30 cellular contexts compared by ENCODE assay signal in genomic region chr3:32940726-32941125, GRCh38. TPM values are rescaled to one million over a fixed set of nuclear protein-coding genes. Genes with fewer than 3 reads are reported as not detected.
"Had no signal": no experiment of that assay in that cellular context is flagged by ENCODE, and none has a peak within 500 bp of the region (broad histone marks: within the 10 kb centered on the region; RNA-seq: fewer than 3 reads in every experiment).

No MANE protein-coding gene starts in this region.

- H3K27ac ChIP-seq: colonic mucosa, epithelial cell of prostate, gastrocnemius medialis, hepatocyte, parathyroid adenoma, prostate gland, right atrium auricular region, sigmoid colon, transverse colon, vagina had no signal

- ATAC-seq: esophagus mucosa; gastrocnemius medialis; left lobe of liver; natural killer cell treated with Interleukin-12 subunit alpha and Interleukin-12 subunit beta and Interleukin-15 and Interleukin-18, amount 100 ng/mL, for 72 hours; stimulated activated effector memory CD8-positive, alpha-beta T cell treated with anti-CD3 and anti-CD28 coated beads, Interleukin-12 subunit alpha, Interleukin-12 subunit beta, amount 100 ng/mL, for 72 hours had no signal

- H3K4me1 ChIP-seq: colonic mucosa, gastrocnemius medialis, parathyroid adenoma, prostate gland, right atrium auricular region, sigmoid colon, transverse colon, vagina had no signal

- H3K4me2 ChIP-seq: hepatocyte had no signal

- H3K27me3 ChIP-seq: colonic mucosa, gastrocnemius medialis, hepatocyte, right atrium auricular region, sigmoid colon, transverse colon, vagina had no signal

- H3K27me3 Mint-ChIP-seq: dendritic cell treated with granulocyte-macrophage colony-stimulating factor and Interleukin-4, amounts not matched to agents 40 ng/mL and 50 ng/mL, for 4 days; naive B cell had no signal

- H3K36me3 ChIP-seq: colonic mucosa, gastrocnemius medialis, prostate gland, right atrium auricular region, sigmoid colon, transverse colon, vagina had no signal

- H3K36me3 Mint-ChIP-seq: memory B cell; naive B cell; natural killer cell treated with Interleukin-12 subunit alpha and Interleukin-12 subunit beta and Interleukin-15 and Interleukin-18, amount 100 ng/mL, for 72 hours; stimulated activated effector memory CD8-positive, alpha-beta T cell treated with anti-CD3 and anti-CD28 coated beads, Interleukin-12 subunit alpha, Interleukin-12 subunit beta, amount 100 ng/mL, for 72 hours had no signal

- H3K9ac ChIP-seq: parathyroid adenoma had no signal

- H2AFZ ChIP-seq: hepatocyte, parathyroid adenoma had no signal

- DNase-seq: colonic mucosa; effector CD8-positive, alpha-beta T cell; endodermal cell; foreskin fibroblast; gastrocnemius medialis; head of caudate nucleus; kidney; naive B cell; occipital lobe; sigmoid colon; stimulated activated CD4-positive, alpha-beta T cell treated with anti-CD3 and anti-CD28 coated beads, Interleukin-2, amount 100 ng/mL, for 24 hours; stimulated activated CD4-positive, alpha-beta T cell treated with anti-CD3 and anti-CD28 coated beads, Interleukin-4, amount 100 ng/mL, for 24 hours; stimulated activated naive CD4-positive, alpha-beta T cell treated with Interleukin-2 at 50 U/mL for 16 hours; transverse colon had no signal

- H3K4me3 ChIP-seq: colonic mucosa, gastrocnemius medialis, hepatocyte, lung, prostate gland, right atrium auricular region, sigmoid colon, transverse colon, vagina had no signal

- H3K9me3 ChIP-seq: colonic mucosa, gastrocnemius medialis, prostate gland, right atrium auricular region, sigmoid colon, transverse colon, vagina had no signal

- H3K79me2 ChIP-seq: hepatocyte, parathyroid adenoma had no signal

- H3K4me1 Mint-ChIP-seq: endodermal cell; memory B cell; naive B cell; neural crest cell; stimulated activated effector memory CD8-positive, alpha-beta T cell treated with anti-CD3 and anti-CD28 coated beads, Interleukin-12 subunit alpha, Interleukin-12 subunit beta, amount 100 ng/mL, for 72 hours had no signal

- H3K9me3 Mint-ChIP-seq: dendritic cell treated with granulocyte-macrophage colony-stimulating factor and Interleukin-4, amounts not matched to agents 40 ng/mL and 50 ng/mL, for 4 days; memory B cell; naive B cell; natural killer cell treated with Interleukin-12 subunit alpha and Interleukin-12 subunit beta and Interleukin-15 and Interleukin-18, amount 100 ng/mL, for 72 hours; neural crest cell; stimulated activated effector memory CD8-positive, alpha-beta T cell treated with anti-CD3 and anti-CD28 coated beads, Interleukin-12 subunit alpha, Interleukin-12 subunit beta, amount 100 ng/mL, for 72 hours had no signal

- H3K4me3 Mint-ChIP-seq: dendritic cell treated with granulocyte-macrophage colony-stimulating factor and Interleukin-4, amounts not matched to agents 40 ng/mL and 50 ng/mL, for 4 days; endodermal cell; memory B cell; naive B cell; natural killer cell treated with Interleukin-12 subunit alpha and Interleukin-12 subunit beta and Interleukin-15 and Interleukin-18, amount 100 ng/mL, for 72 hours; neural crest cell; stimulated activated effector memory CD8-positive, alpha-beta T cell treated with anti-CD3 and anti-CD28 coated beads, Interleukin-12 subunit alpha, Interleukin-12 subunit beta, amount 100 ng/mL, for 72 hours had no signal

- H3K27ac Mint-ChIP-seq: dendritic cell treated with granulocyte-macrophage colony-stimulating factor and Interleukin-4, amounts not matched to agents 40 ng/mL and 50 ng/mL, for 4 days; endodermal cell; memory B cell; natural killer cell treated with Interleukin-12 subunit alpha and Interleukin-12 subunit beta and Interleukin-15 and Interleukin-18, amount 100 ng/mL, for 72 hours; stimulated activated effector memory CD8-positive, alpha-beta T cell treated with anti-CD3 and anti-CD28 coated beads, Interleukin-12 subunit alpha, Interleukin-12 subunit beta, amount 100 ng/mL, for 72 hours had no signal

RNA-seq across cellular contexts. Expression of gene CCR4, which starts 10.7 kb away (rescaled TPM):
- total RNA-seq: chondrocyte, neural crest cell, occipital lobe, skeletal muscle tissue had no signal
- polyA plus RNA-seq: hepatocyte had no signal
